In genomic region chr4:128244379-128244778, GRCh38 we compare ENCODE assay signal across 21 cellular contexts.
"Had no signal": no experiment of that assay in that cellular context is flagged by ENCODE, and none has a peak within 500 bp of the region (broad histone marks: within the 10 kb centered on the region; RNA-seq: fewer than 3 reads in every experiment).

No MANE protein-coding gene starts in this region.

- H3K27me3 ChIP-seq: adrenal gland, left lung, neural progenitor cell, pancreas, testis had no signal

- H3K4me2 ChIP-seq: neural progenitor cell had no signal

- DNase-seq: activated CD4-positive, alpha-beta T cell treated with anti-CD3 and anti-CD28 coated beads for 4 hours; activated CD8-positive, alpha-beta T cell treated with anti-CD3 and anti-CD28 coated beads, Interleukin-2, amount 10 ng/mL, durations not matched to agents 7 days and 5 days; activated naive CD4-positive, alpha-beta T cell treated with anti-CD3 and anti-CD28 coated beads for 36 hours; adrenal gland; endodermal cell; foreskin melanocyte; head of caudate nucleus; islet precursor cell; left lung; pancreas; stimulated activated CD4-positive, alpha-beta T cell treated with anti-CD3 and anti-CD28 coated beads, Interleukin-4, amount 100 ng/mL, for 1 hour; stimulated activated CD8-positive, alpha-beta memory T cell treated with anti-CD3 and anti-CD28 coated beads, Interleukin-4, amount 100 ng/mL, for 48 hours; stimulated activated naive CD8-positive, alpha-beta T cell treated with anti-CD3 and anti-CD28 coated beads, Interleukin-15, Interleukin-2, amounts not matched to agents 100 U/mL and 50 U/mL, for 24 hours; T-cell; T1000; testis had no signal

- H3K27ac Mint-ChIP-seq: activated CD8-positive, alpha-beta T cell treated with anti-CD3 and anti-CD28 coated beads, Interleukin-2, amount 10 ng/mL, durations not matched to agents 7 days and 5 days; activated naive CD4-positive, alpha-beta T cell treated with anti-CD3 and anti-CD28 coated beads for 36 hours; activated T-helper 1 cell treated with anti-CD3 and anti-CD28 coated beads, Interleukin-12 subunit alpha, Interleukin-12 subunit beta, Interleukin-2, Interleukin-4 antibody, amounts not matched to agents 30 ng/mL and 10 ng/mL and 1 ng/mL, durations not matched to agents 14 hours and 24 hours and 36 hours; brain; endodermal cell; memory B cell; neural progenitor cell; T-cell had no signal

- H3K27me3 Mint-ChIP-seq: brain had no signal

- H3K9ac ChIP-seq: neural progenitor cell had no signal

- H3K36me3 ChIP-seq: adrenal gland, left lung, pancreas had no signal

- H2AFZ ChIP-seq: neural progenitor cell had no signal

- ATAC-seq: activated CD8-positive, alpha-beta T cell treated with anti-CD3 and anti-CD28 coated beads, Interleukin-2, amount 10 ng/mL, durations not matched to agents 7 days and 5 days; left lung; pancreas; stimulated activated naive CD8-positive, alpha-beta T cell treated with anti-CD3 and anti-CD28 coated beads, Interleukin-15, Interleukin-2, amounts not matched to agents 100 U/mL and 50 U/mL, for 24 hours; T-cell had no signal

- FAIRE-seq: pancreas had no signal

- H3K27ac ChIP-seq: adrenal gland, left lung, neural progenitor cell, pancreas, testis, VCaP had no signal

- H3K4me1 ChIP-seq: adrenal gland, left lung, neural progenitor cell, pancreas, testis had no signal

- H3K36me3 Mint-ChIP-seq: brain, memory B cell, neural progenitor cell, T-cell had no signal

- H3K4me3 ChIP-seq: adrenal gland, left lung, neural progenitor cell, pancreas, testis had no signal

- H3K9me3 ChIP-seq: adrenal gland, pancreas, testis had no signal

- H3K4me3 Mint-ChIP-seq: activated CD8-positive, alpha-beta T cell treated with anti-CD3 and anti-CD28 coated beads, Interleukin-2, amount 10 ng/mL, durations not matched to agents 7 days and 5 days; activated naive CD4-positive, alpha-beta T cell treated with anti-CD3 and anti-CD28 coated beads for 36 hours; activated T-helper 1 cell treated with anti-CD3 and anti-CD28 coated beads, Interleukin-12 subunit alpha, Interleukin-12 subunit beta, Interleukin-2, Interleukin-4 antibody, amounts not matched to agents 30 ng/mL and 10 ng/mL and 1 ng/mL, durations not matched to agents 14 hours and 24 hours and 36 hours; brain; endodermal cell; memory B cell; neural progenitor cell; T-cell had no signal

- H3K4me1 Mint-ChIP-seq: endodermal cell, memory B cell, neural progenitor cell, T-cell had no signal
